In genomic region chr4:73970945-73971344, GRCh38 we compare ENCODE assay signal across 31 cellular contexts.
"Had no signal": no experiment of that assay in that cellular context is flagged by ENCODE, and none has a peak within 500 bp of the region (broad histone marks: within the 10 kb centered on the region; RNA-seq: fewer than 3 reads in every experiment).

No MANE protein-coding gene starts in this region.

- H3K36me3 ChIP-seq: adrenal gland, ascending aorta, brain microvascular endothelial cell, breast epithelium, cardiac muscle cell had no signal

- DNase-seq: activated effector memory CD4-positive, alpha-beta T cell treated with anti-CD3 and anti-CD28 coated beads, Interleukin-2, amount 50 U/mL, for 16 hours; activated effector memory CD4-positive, alpha-beta T cell treated with Interleukin-2 at 50 U/mL for 16 hours; activated gamma-delta T cell; activated gamma-delta T cell treated with Interleukin-2 at 50 U/mL for 16 hours; activated naive CD4-positive, alpha-beta T cell; activated naive CD4-positive, alpha-beta T cell treated with anti-CD3 and anti-CD28 coated beads for 36 hours; activated naive CD4-positive, alpha-beta T cell treated with anti-CD3 and anti-CD28 coated beads, Interleukin-2, amount 10 ng/mL, durations not matched to agents 7 days and 5 days; activated naive CD4-positive, alpha-beta T cell treated with anti-CD3 and anti-CD28 coated beads, Interleukin-2, amount 50 U/mL, for 16 hours; activated naive CD4-positive, alpha-beta T cell treated with Interleukin-2 at 50 U/mL for 16 hours; activated naive CD8-positive, alpha-beta T cell treated with anti-CD3 and anti-CD28 coated beads for 36 hours; activated naive CD8-positive, alpha-beta T cell treated with anti-CD3 and anti-CD28 coated beads, Interleukin-2, amount 10 ng/mL, durations not matched to agents 7 days and 5 days; activated naive CD8-positive, alpha-beta T cell treated with anti-CD3 and anti-CD28 coated beads, Interleukin-2, amount 50 U/mL, for 24 hours; activated T-cell treated with anti-CD3 and anti-CD28 coated beads, Interleukin-2, amount 50 U/mL, for 24 hours; activated T-cell treated with anti-CD3 and anti-CD28 coated beads, Interleukin-2, amount 50 U/mL, for 4 hours; activated T-cell treated with anti-CD3 and anti-CD28 coated beads, Interleukin-2, amount 50 U/mL, for 48 hours; activated T-cell treated with anti-CD3 and anti-CD28 coated beads, Interleukin-2, amount 50 U/mL, for 72 hours; adrenal gland; amniotic stem cell; amygdala; anterior cingulate cortex; aorta; body of pancreas; brain microvascular endothelial cell; caudate nucleus; central memory CD4-positive, alpha-beta T cell; cerebellar nuclear complex had no signal

- H3K27me3 ChIP-seq: adrenal gland, ascending aorta, body of pancreas, brain microvascular endothelial cell, breast epithelium, cardiac muscle cell had no signal

- H3K9me3 ChIP-seq: body of pancreas had no signal

- H3K27ac ChIP-seq: adrenal gland, ascending aorta, body of pancreas, brain microvascular endothelial cell, breast epithelium, cardiac muscle cell had no signal

- ATAC-seq: activated naive CD4-positive, alpha-beta T cell treated with anti-CD3 and anti-CD28 coated beads, Interleukin-2, amount 50 U/mL, for 72 hours; activated naive CD8-positive, alpha-beta T cell treated with anti-CD3 and anti-CD28 coated beads, Interleukin-2, amount 50 U/mL, for 24 hours; activated T-cell treated with anti-CD3 and anti-CD28 coated beads, Interleukin-2, amount 50 U/mL, for 4 hours; activated T-cell treated with anti-CD3 and anti-CD28 coated beads, Interleukin-2, amount 50 U/mL, for 72 hours; activated T-helper 17 cell treated with anti-CD3 and anti-CD28 coated beads, Interleukin-2, amount 50 U/mL, for 72 hours; body of pancreas had no signal

- H3K4me1 ChIP-seq: adrenal gland, ascending aorta, body of pancreas, breast epithelium had no signal

- H3K4me3 ChIP-seq: adrenal gland, ascending aorta, body of pancreas, breast epithelium, cardiac muscle cell had no signal
